ENCODE assay signal across 10 cellular contexts in genomic region chr5:93995126-93995621, GRCh38.
A peak's percentile ranks its signal among the peaks of the same experiment; 100 is the strongest.
DNase-seq lines count a peak whose midpoint lies in the region; ATAC-seq, FAIRE-seq and TF ChIP-seq lines count a peak whose summit lies in the region.
"Had no signal": no experiment of that assay in that cellular context is flagged by ENCODE, and none has a peak within 500 bp of the region (broad histone marks: within the 10 kb centered on the region; RNA-seq: fewer than 3 reads in every experiment).

No MANE protein-coding gene starts in this region.

- peaks cover 40% of the 10 kb centered on the region for H3K4me1 Mint-ChIP-seq in central memory CD8-positive, alpha-beta T cell

- no peak overlapping the region for H3K4me3 ChIP-seq in vagina
- H3K4me3 ChIP-seq in pancreas: no peak overlapping the region
- H3K4me3 ChIP-seq in gastroesophageal sphincter: no peak overlapping the region

- no peak overlapping the region for H3K4me3 Mint-ChIP-seq in central memory CD8-positive, alpha-beta T cell

- H3K27ac Mint-ChIP-seq in central memory CD8-positive, alpha-beta T cell (ENCODE audit: low read depth): peak overlapping the region; percentile 13

- H3K27me3 ChIP-seq in vagina (no peaks in the 10 kb centered on the region), pancreas (no peaks in the 10 kb centered on the region), gastroesophageal sphincter (no peaks in the 10 kb centered on the region)

- H3K9me3 ChIP-seq in vagina (no peaks in the 10 kb centered on the region), pancreas (no peaks in the 10 kb centered on the region), gastroesophageal sphincter (no peaks in the 10 kb centered on the region)
- H3K9me3 ChIP-seq: Caco-2 had no signal

- H3K27me3 Mint-ChIP-seq in central memory CD8-positive, alpha-beta T cell: no peaks in the 10 kb centered on the region

- TF ChIP-seq POLR2A in vagina (IDR thresholded peaks at IDR 0.05) (no peak), gastroesophageal sphincter (IDR thresholded peaks at IDR 0.05) (no peak)

- H3K9me3 Mint-ChIP-seq in central memory CD8-positive, alpha-beta T cell: no peaks in the 10 kb centered on the region

- DNase-seq in AG20443 (ENCODE audit: low spot score) (peak; percentile 14), vagina (ENCODE audit: extremely low spot score in 2 of 2) (no peak), pancreas (no peak)
- DNase-seq in central memory CD8-positive, alpha-beta T cell (ENCODE audit: low spot score in 2 of 2): no peak
- DNase-seq: Caco-2, RPMI8226 had no signal

- TF ChIP-seq CTCF in vagina (IDR thresholded peaks at IDR 0.05) (no peak), pancreas (IDR thresholded peaks at IDR 0.05) (no peak), gastroesophageal sphincter (IDR thresholded peaks at IDR 0.05) (no peak)

- peaks cover 9% of the 10 kb centered on the region for H3K36me3 Mint-ChIP-seq in central memory CD8-positive, alpha-beta T cell (ENCODE audit: insufficient read depth)

- intact Hi-C loops in vagina (cut with DNase I) (no loop called here), pancreas (cut with DNase I) (no loop called here)

- WGBS in pancreas, 2 donors: 89 to 90% methylated on average over 3 of the region's 3 CpGs
- 68 to 79% methylated on average over 3 of the region's 3 CpGs for WGBS in gastroesophageal sphincter (ENCODE audit: low coverage in 1 of 2), 2 donors

- FAIRE-seq in pancreas (lab: Jason Lieb, UNC): no peak

- no peak for TF ChIP-seq EP300 in gastroesophageal sphincter (IDR thresholded peaks at IDR 0.05)

- ATAC-seq in GM18867 (IDR thresholded peaks at IDR 0.05; ENCODE audit: unreplicated experiment) (peak; percentile 73), HG03045 (IDR thresholded peaks at IDR 0.05; ENCODE audit: unreplicated experiment) (peak; percentile 47), pancreas (no peak), gastroesophageal sphincter (no peak), GM21515 (IDR thresholded peaks at IDR 0.05; ENCODE audit: unreplicated experiment) (no peak)
- ATAC-seq in central memory CD8-positive, alpha-beta T cell (replicated peaks; ENCODE audit: extremely low read depth, poor library complexity, severe bottlenecking): peak; percentile 98

- H3K27ac ChIP-seq in vagina (no peak overlapping the region), pancreas (no peak overlapping the region), gastroesophageal sphincter (no peak overlapping the region)

- H3K4me1 ChIP-seq in vagina (no peaks in the 10 kb centered on the region), pancreas (peaks cover 0 to under 1% (median 0%) of the 10 kb centered on the region in 3 donors), gastroesophageal sphincter (peaks cover 0 to 17% (median 0%) of the 10 kb centered on the region in 3 donors)
- H3K4me1 ChIP-seq: Caco-2 had no signal

- H3K36me3 ChIP-seq in vagina (no peaks in the 10 kb centered on the region), pancreas (no peaks in the 10 kb centered on the region), gastroesophageal sphincter (no peaks in the 10 kb centered on the region)

Comparison
In these comparisons a context has a peak if more than half of its experiments do, and no peak if none do; other contexts are left out.
1. ATAC-seq: peak in GM18867 (single experiment), HG03045 (single experiment) and central memory CD8-positive, alpha-beta T cell (single experiment); none in pancreas (0 of 4), gastroesophageal sphincter (single experiment) and GM21515 (single experiment).